ENCODE assay signal across 17 cellular contexts in the genomic region with DNA sequence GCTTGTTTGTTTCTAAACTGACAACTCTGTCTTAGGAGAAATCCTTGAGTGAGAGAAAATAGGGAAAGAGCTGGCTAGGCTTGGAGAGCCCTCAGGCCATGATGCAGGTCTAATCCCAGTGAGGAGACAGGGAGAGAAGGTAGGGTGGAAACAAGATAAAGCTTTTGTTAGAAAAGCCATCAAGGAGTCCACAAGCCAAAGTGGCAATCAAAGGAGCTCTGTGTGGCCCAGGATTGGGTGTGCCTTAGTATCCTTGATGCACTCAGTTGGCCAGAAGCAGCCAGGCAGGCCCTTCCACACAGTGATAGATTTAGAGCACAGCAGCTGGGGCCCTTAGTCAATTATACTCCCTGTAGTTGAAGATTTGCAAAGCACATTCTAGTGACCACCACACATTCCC.
"Had no signal": no experiment of that assay in that cellular context is flagged by ENCODE, and none has a peak within 500 bp of the region (broad histone marks: within the 10 kb centered on the region; RNA-seq: fewer than 3 reads in every experiment).

No MANE protein-coding gene starts in this region.

- H3K9me3 ChIP-seq: gastroesophageal sphincter had no signal

- H3K27me3 ChIP-seq: cardiac muscle cell, gastroesophageal sphincter, hepatocyte had no signal

- H3K9me3 Mint-ChIP-seq: activated CD4-positive, alpha-beta memory T cell treated with anti-CD3 and anti-CD28 coated beads, Interleukin-2, amount 10 ng/mL, durations not matched to agents 7 days and 5 days; activated T-cell treated with anti-CD3 and anti-CD28 coated beads, Interleukin-2, amount 50 U/mL, for 72 hours; neural crest cell; T-helper 2 cell treated with Interferon-gamma antibody and Interleukin-4, amounts not matched to agents 5 μg/mL and 100 μg/mL, for 36 hours had no signal

- H3K27me3 Mint-ChIP-seq: activated CD4-positive, alpha-beta T cell treated with anti-CD3 and anti-CD28 coated beads for 36 hours had no signal

- H3K4me3 Mint-ChIP-seq: activated CD4-positive, alpha-beta memory T cell treated with anti-CD3 and anti-CD28 coated beads, Interleukin-2, amount 10 ng/mL, durations not matched to agents 7 days and 5 days; activated CD4-positive, alpha-beta T cell treated with anti-CD3 and anti-CD28 coated beads for 36 hours; activated T-cell treated with anti-CD3 and anti-CD28 coated beads, Interleukin-2, amount 50 U/mL, for 72 hours; neural crest cell; T-helper 2 cell treated with Interferon-gamma antibody and Interleukin-4, amounts not matched to agents 5 μg/mL and 100 μg/mL, for 36 hours had no signal

- H3K79me2 ChIP-seq: hepatocyte had no signal

- H3K27ac Mint-ChIP-seq: activated CD4-positive, alpha-beta memory T cell treated with anti-CD3 and anti-CD28 coated beads, Interleukin-2, amount 10 ng/mL, durations not matched to agents 7 days and 5 days; activated CD4-positive, alpha-beta T cell treated with anti-CD3 and anti-CD28 coated beads for 36 hours; activated T-cell treated with anti-CD3 and anti-CD28 coated beads, Interleukin-2, amount 50 U/mL, for 72 hours; T-helper 2 cell treated with Interferon-gamma antibody and Interleukin-4, amounts not matched to agents 5 μg/mL and 100 μg/mL, for 36 hours had no signal

- ATAC-seq: activated CD4-positive, alpha-beta T cell treated with anti-CD3 and anti-CD28 coated beads for 36 hours; activated T-cell treated with anti-CD3 and anti-CD28 coated beads, Interleukin-2, amount 50 U/mL, for 72 hours; gastroesophageal sphincter; stimulated activated naive CD8-positive, alpha-beta T cell treated with anti-CD3 and anti-CD28 coated beads, Interleukin-15, Interleukin-2, amounts not matched to agents 100 U/mL and 50 U/mL, for 24 hours had no signal

- H2AFZ ChIP-seq: hepatocyte had no signal

- H3K4me1 Mint-ChIP-seq: activated CD4-positive, alpha-beta memory T cell treated with anti-CD3 and anti-CD28 coated beads, Interleukin-2, amount 10 ng/mL, durations not matched to agents 7 days and 5 days; activated CD4-positive, alpha-beta T cell treated with anti-CD3 and anti-CD28 coated beads for 36 hours had no signal

- H3K36me3 ChIP-seq: cardiac muscle cell, gastroesophageal sphincter, WERI-Rb-1 had no signal

- DNase-seq: activated CD4-positive, alpha-beta memory T cell treated with anti-CD3 and anti-CD28 coated beads, Interleukin-2, amount 10 ng/mL, durations not matched to agents 7 days and 5 days; activated CD4-positive, alpha-beta T cell treated with anti-CD3 and anti-CD28 coated beads for 36 hours; activated CD8-positive, alpha-beta memory T cell treated with anti-CD3 and anti-CD28 coated beads, Interleukin-2, amount 50 U/mL, for 4 hours; activated gamma-delta T cell treated with Interleukin-2 at 50 U/mL for 16 hours; activated T-cell treated with anti-CD3 and anti-CD28 coated beads, Interleukin-2, amount 50 U/mL, for 72 hours; effector CD8-positive, alpha-beta T cell; SHP77 treated with DMSO at 0.1 percent for 48 hours; stimulated activated CD4-positive, alpha-beta T cell treated with anti-CD3 and anti-CD28 coated beads, Interleukin-4, amount 100 ng/mL, for 1 hour; stimulated activated CD8-positive, alpha-beta memory T cell treated with anti-CD3 and anti-CD28 coated beads, Interleukin-4, amount 100 ng/mL, for 48 hours; stimulated activated naive CD8-positive, alpha-beta T cell treated with anti-CD3 and anti-CD28 coated beads, Interleukin-15, Interleukin-2, amounts not matched to agents 100 U/mL and 50 U/mL, for 24 hours; WERI-Rb-1 had no signal

- H3K4me3 ChIP-seq: cardiac muscle cell, coronary artery, gastroesophageal sphincter, hepatocyte had no signal

- H3K27ac ChIP-seq: cardiac muscle cell, WERI-Rb-1 had no signal
